In genomic region chr5:149284501-149284900, GRCh38 we compare ENCODE assay signal across 14 cellular contexts. TPM values are rescaled to one million over a fixed set of nuclear protein-coding genes. Genes with fewer than 3 reads are reported as not detected.
DNase-seq lines count a peak whose midpoint lies in the region; ATAC-seq, FAIRE-seq and TF ChIP-seq lines count a peak whose summit lies in the region.
"Had no signal": no experiment of that assay in that cellular context is flagged by ENCODE, and none has a peak within 500 bp of the region (broad histone marks: within the 10 kb centered on the region; RNA-seq: fewer than 3 reads in every experiment).

No MANE protein-coding gene starts in this region.

- H3K27ac Mint-ChIP-seq in activated T-helper 17 cell treated with anti-CD3 and anti-CD28 coated beads, Interleukin-2, amount 50 U/mL, for 72 hours: no peak overlapping the region
- H3K27ac Mint-ChIP-seq: activated CD8-positive, alpha-beta T cell treated with anti-CD3 and anti-CD28 coated beads for 36 hours had no signal

- ATAC-seq in K562 (no peak), foreskin keratinocyte (no peak), omental fat pad (ENCODE audit: low FRiP score) (peak; percentile 78), GM19395 (IDR thresholded peaks at IDR 0.05; ENCODE audit: unreplicated experiment) (no peak)
- ATAC-seq in activated T-helper 17 cell treated with anti-CD3 and anti-CD28 coated beads, Interleukin-2, amount 50 U/mL, for 72 hours (replicated peaks): no peak
- ATAC-seq: left lobe of liver had no signal

- H3K9me3 ChIP-seq in K562 (replicated peaks; ENCODE audit: control insufficient read depth, insufficient read depth, low read depth, low read length): no peaks in the 10 kb centered on the region

- no peak overlapping the region for H3K4me3 ChIP-seq in K562

- H3K27ac ChIP-seq in K562 (ENCODE audit: extremely low read depth, low read depth, low read length): no peak overlapping the region
- H3K27ac ChIP-seq in foreskin keratinocyte: peak overlapping the region; percentile 89

- DNase-seq in AG20443 (ENCODE audit: low spot score): peak; percentile 77
- no peak for DNase-seq in K562 (ENCODE audit: extremely low read depth in 1 of 4, low spot score in 3 of 4)
- DNase-seq in foreskin keratinocyte: no peak
- DNase-seq in omental fat pad (ENCODE audit: low spot score): peak; percentile 51
- no peak for DNase-seq in islet precursor cell
- DNase-seq in foreskin melanocyte: no peak
- DNase-seq: activated CD8-positive, alpha-beta T cell treated with anti-CD3 and anti-CD28 coated beads for 36 hours; activated naive CD4-positive, alpha-beta T cell treated with anti-CD3 and anti-CD28 coated beads, Interleukin-2, amount 50 U/mL, for 16 hours; cerebellar nuclear complex; HCEC 1CT; NCI-H1048 had no signal

- no peaks in the 10 kb centered on the region for H3K9me1 ChIP-seq in K562 (ENCODE audit: control insufficient read depth, insufficient read depth, low read length)

- WGBS in K562 (ENCODE audit: insufficient coverage, low coverage, missing lambda C conversion rate): 3% methylated on average over 5 of the region's 5 CpGs

- FAIRE-seq in K562 (lab: Jason Lieb, UNC): no peak

- peaks cover 21 to 47% of the 10 kb centered on the region in 2 experiments for H3K27me3 ChIP-seq in K562 (ENCODE audit: control insufficient read depth in 2 of 2, insufficient read depth in 2 of 2, low read length in 2 of 2)
- no peaks in the 10 kb centered on the region for H3K27me3 ChIP-seq in foreskin keratinocyte

- POLR2A ChIA-PET in K562 (lab: Yijun Ruan, JAX): interaction anchor here (0.6 to 0.8 kb wide), 2 partner anchors 25 to 348 kb away, joined by 3 read pairs; no protein-coding TSS in a partner anchor

- TF ChIP-seq CTCF in K562 (IDR thresholded peaks at IDR 0.05 in 2 of 3, conservative IDR thresholded peaks at IDR 0.05 in 1 of 3; ENCODE audit: insufficient read depth in 2 of 3, low read depth in 1 of 3, low read length in 3 of 3): no peak
- no peak for TF ChIP-seq CTCF in foreskin keratinocyte (conservative IDR thresholded peaks at IDR 0.05)
- no peak for TF ChIP-seq CTCF in omental fat pad (IDR thresholded peaks at IDR 0.05)

- no peak for TF ChIP-seq EP300 in K562 (IDR thresholded peaks at IDR 0.05; ENCODE audit: low read length)

- no peaks in the 10 kb centered on the region for H3K36me3 Mint-ChIP-seq in activated T-helper 17 cell treated with anti-CD3 and anti-CD28 coated beads, Interleukin-2, amount 50 U/mL, for 72 hours (ENCODE audit: low read depth)

- H3K79me2 ChIP-seq in K562 (ENCODE audit: control insufficient read depth, insufficient read depth, low read length): no peaks in the 10 kb centered on the region

- H3K36me3 ChIP-seq in K562 (ENCODE audit: control insufficient read depth, insufficient read depth, low read length): no peaks in the 10 kb centered on the region

- no TSS peak for BruUV-seq in K562 (replicated peaks; lab: Mats Ljungman, UMichigan)

- CTCF ChIA-PET in K562 (lab: Yijun Ruan, JAX; ENCODE audit: low intra/inter-chr PET ratio): no interaction called here

- intact Hi-C loops in K562 (cut with micrococcal nuclease): no loop called here

- H3K27me3 Mint-ChIP-seq in activated T-helper 17 cell treated with anti-CD3 and anti-CD28 coated beads, Interleukin-2, amount 50 U/mL, for 72 hours: peaks cover 13% of the 10 kb centered on the region
- H3K27me3 Mint-ChIP-seq: activated CD8-positive, alpha-beta T cell treated with anti-CD3 and anti-CD28 coated beads for 36 hours had no signal

- H3K4me3 Mint-ChIP-seq in activated T-helper 17 cell treated with anti-CD3 and anti-CD28 coated beads, Interleukin-2, amount 50 U/mL, for 72 hours: no peak overlapping the region
- H3K4me3 Mint-ChIP-seq: activated CD8-positive, alpha-beta T cell treated with anti-CD3 and anti-CD28 coated beads for 36 hours had no signal

- no peak for TF ChIP-seq POLR2A in K562 (conservative IDR thresholded peaks at IDR 0.05)

- no peaks in the 10 kb centered on the region for H4K20me1 ChIP-seq in K562 (replicated peaks; ENCODE audit: control insufficient read depth, insufficient read depth, low read length)

- H3K4me2 ChIP-seq in K562 (ENCODE audit: insufficient read depth, low read length): no peak overlapping the region

- no peak for TF ChIP-seq RAD21 in K562 (CRISPR knock-in tag; conservative IDR thresholded peaks at IDR 0.05 in 1 of 2, IDR thresholded peaks at IDR 0.05 in 1 of 2)

- no peak overlapping the region for H2AFZ ChIP-seq in K562 (ENCODE audit: low read depth, low read length)

- H3K9ac ChIP-seq in K562 (ENCODE audit: insufficient read depth in 1 of 2, low read depth in 2 of 2, low read length in 2 of 2): no peak overlapping the region

- H3K4me1 Mint-ChIP-seq in activated T-helper 17 cell treated with anti-CD3 and anti-CD28 coated beads, Interleukin-2, amount 50 U/mL, for 72 hours: no peaks in the 10 kb centered on the region

- no peaks in the 10 kb centered on the region for H3K9me3 Mint-ChIP-seq in activated T-helper 17 cell treated with anti-CD3 and anti-CD28 coated beads, Interleukin-2, amount 50 U/mL, for 72 hours
- H3K9me3 Mint-ChIP-seq: activated CD8-positive, alpha-beta T cell treated with anti-CD3 and anti-CD28 coated beads for 36 hours had no signal

- in situ Hi-C loops in K562 (cut with MboI): no loop called here

- H3K4me1 ChIP-seq in K562 (replicated peaks in 1 of 2; ENCODE audit: control insufficient read depth in 2 of 2, insufficient read depth in 2 of 2, low read length in 2 of 2) (no peaks in the 10 kb centered on the region; a peak in 1 of 5 replicates), foreskin keratinocyte (peaks cover 10% of the 10 kb centered on the region)

TF ChIP-seq in K562, 482 proteins besides CTCF, POLR2A, EP300 and RAD21:
- TF ChIP-seq BHLHE40 (IDR thresholded peaks at IDR 0.05; ENCODE audit: low read length) (peak; percentile 60), GABPB1 (CRISPR knock-in tag; IDR thresholded peaks at IDR 0.05) (no peak), CBX2 (IDR thresholded peaks at IDR 0.05; ENCODE audit: insufficient read depth, low read length, poor library complexity, severe bottlenecking) (no peak), TRIM25 (IDR thresholded peaks at IDR 0.05; ENCODE audit: borderline replicate concordance) (no peak), CHD1 (IDR thresholded peaks at IDR 0.05; ENCODE audit: low read length) (no peak), EWSR1 (IDR thresholded peaks at IDR 0.05; ENCODE audit: borderline replicate concordance, low read depth, partially characterized antibody) (no peak)

RNA-seq across cellular contexts. Expression of gene AFAP1L1, which starts 12.8 kb away (rescaled TPM):
- not detected in 2 replicates for total RNA-seq in K562 (2011; cell fraction: chromatin; rRNA removed; ENCODE audit: low replicate concordance)
- under 0.01 TPM in 1 of 2 replicates, not detected in the other for total RNA-seq in K562 (2011; cell fraction: nucleolus; rRNA removed)
- 0.07 TPM in 1 of 2 replicates, not detected in the other for total RNA-seq in K562 (2011; cell fraction: nucleoplasm; rRNA removed)
- total RNA-seq in K562 (2014; rRNA removed): 0.12 TPM in 1 of 2 replicates, not detected in the other
- 0.48 TPM in 1 of 2 replicates, not detected in the other for total RNA-seq in K562 (2014; rRNA removed; fragmentation: Illumina TruSeq; extraction: Trizol)
- 0.04 TPM in 1 of 2 replicates, not detected in the other for total RNA-seq in K562 (2015; rRNA removed; fragmentation: Illumina TruSeq; extraction: Trizol)
- total RNA-seq in K562 (2021): 0.07 and 0.13 TPM in 2 replicates
- polyA plus RNA-seq in K562 (2011; rRNA removed): 0.04 TPM in 1 of 2 replicates, not detected in the other
- polyA plus RNA-seq in K562 (2011; cell fraction: cytosol; rRNA removed): 0.01 TPM in 2 replicates
- polyA plus RNA-seq in K562 (2011; cell fraction: nucleus; rRNA removed): not detected in 2 replicates
- 0.07 and 0.10 TPM in 2 replicates for polyA plus RNA-seq in K562 (2012)
- 0.03 and 0.10 TPM in 2 replicates for polyA plus RNA-seq in K562 (2014; fragmentation: Illumina TruSeq; extraction: Trizol)
- polyA plus RNA-seq in K562 (2014; fragmentation: Nextera tagmentation; extraction: Ambion mirVana): under 1 TPM; 0.01 to 0.03 TPM
- polyA plus RNA-seq in K562 (2014; rRNA removed): 0.12 TPM in 1 of 2 replicates, not detected in the other
- polyA minus RNA-seq in K562 (2011; rRNA and poly(A)+ RNA removed): not detected in 2 replicates
- polyA minus RNA-seq in K562 (2011; cell fraction: cytosol; rRNA and poly(A)+ RNA removed): not detected in 2 replicates
- not detected in 2 replicates for polyA minus RNA-seq in K562 (2011; cell fraction: nucleus; rRNA and poly(A)+ RNA removed)
- total RNA-seq in foreskin keratinocyte: 16.5 and 16.6 TPM in 2 replicates
- 9.8 and 10.1 TPM in 2 replicates for polyA plus RNA-seq in foreskin keratinocyte
- total RNA-seq in omental fat pad: 10 to 100 TPM; 44.1 to 58.5 (median 46.9) TPM
- total RNA-seq in activated T-helper 17 cell treated with anti-CD3 and anti-CD28 coated beads, Interleukin-2, amount 50 U/mL, for 72 hours: under 1 TPM in 1 of 2 donors, not detected in 1; 0.16 TPM

Comparison
In these comparisons a context has a peak if more than half of its experiments do, and no peak if none do; other contexts are left out.
1. DNase-seq: peak in AG20443 (single experiment) and omental fat pad (single experiment); none in K562 (0 of 4), foreskin keratinocyte (0 of 2), islet precursor cell (single experiment) and foreskin melanocyte (single experiment).
2. RNA of gene AFAP1L1, which starts 12.8 kb away (total RNA-seq): 44.1 to 58.5 TPM in omental fat pad and 16.5 to 16.6 TPM in foreskin keratinocyte; 0.16 TPM in activated T-helper 17 cell treated with anti-CD3 and anti-CD28 coated beads, Interleukin-2, amount 50 U/mL, for 72 hours and under 0.01 to 0.48 TPM in K562; every median in the first group is over 10 times any median in the second.